In the genomic region with DNA sequence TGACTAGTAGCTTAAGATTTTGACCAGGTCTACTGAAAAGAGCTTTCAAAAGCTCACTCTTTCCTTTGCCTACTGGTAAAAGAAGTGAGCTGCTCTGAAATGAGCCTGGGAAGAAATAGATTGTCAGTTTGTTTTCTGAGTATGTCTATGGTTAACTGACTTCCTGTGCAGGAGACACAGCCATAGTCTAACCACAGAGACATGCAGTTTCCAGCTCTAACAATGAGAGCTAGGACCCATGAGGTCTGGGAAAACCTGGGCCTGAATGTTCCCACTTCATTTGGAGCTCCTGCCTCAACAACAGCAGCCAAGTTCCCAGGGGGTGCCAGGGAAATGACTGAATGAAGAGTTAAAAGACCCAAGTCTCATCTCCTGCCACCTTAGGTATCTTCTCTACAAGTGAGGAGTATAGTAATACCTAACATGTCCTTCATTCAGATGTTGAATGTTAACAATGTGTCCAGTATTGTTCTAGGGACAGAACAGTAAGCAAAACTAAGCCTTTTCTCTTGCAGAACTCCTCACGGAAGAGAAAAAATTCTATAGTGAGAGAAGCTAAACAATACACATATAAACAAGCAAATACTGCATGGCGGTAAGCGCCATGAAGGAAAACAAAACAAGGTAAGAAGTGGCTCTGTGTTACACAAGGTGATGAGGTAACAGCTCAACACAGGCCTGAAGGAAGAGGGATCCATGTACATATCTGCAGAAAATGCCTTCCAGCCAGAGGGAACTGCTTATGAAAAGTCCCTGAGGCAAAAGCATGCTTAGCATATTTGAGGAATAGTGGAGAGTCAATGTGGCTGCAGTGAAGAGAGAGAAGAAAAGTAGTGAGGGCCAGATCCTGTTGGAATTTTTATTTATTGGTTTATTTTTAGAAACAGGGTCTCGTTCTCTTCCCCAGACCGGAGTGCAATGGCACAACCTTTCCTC, we compare ENCODE assay signal across 13 cellular contexts. TPM values are rescaled to one million over a fixed set of nuclear protein-coding genes. Genes with fewer than 3 reads are reported as not detected.
DNase-seq lines count a peak whose midpoint lies in the region; ATAC-seq and TF ChIP-seq lines count a peak whose summit lies in the region.
"Had no signal": no experiment of that assay in that cellular context is flagged by ENCODE, and none has a peak within 500 bp of the region (broad histone marks: within the 10 kb centered on the region; RNA-seq: fewer than 3 reads in every experiment).

No MANE protein-coding gene starts in this region.

- H3K27me3 ChIP-seq in ACC112 (ENCODE audit: insufficient read depth, low read length) = no peaks in the 10 kb centered on the region
- H3K27me3 ChIP-seq: MG63, thyroid gland had no signal

- peak overlapping the region; percentile 28 for H2AFZ ChIP-seq in ACC112 (ENCODE audit: low read length, unreplicated experiment)

- H3K36me3 Mint-ChIP-seq in activated naive CD8-positive, alpha-beta T cell treated with anti-CD3 and anti-CD28 coated beads, Interleukin-2, amount 10 ng/mL, durations not matched to agents 7 days and 5 days = peaks cover 12% of the 10 kb centered on the region
- no peaks in the 10 kb centered on the region for H3K36me3 Mint-ChIP-seq in natural killer cell
- H3K36me3 Mint-ChIP-seq: CD8-positive, alpha-beta memory T cell; memory B cell had no signal

- H3K9me3 Mint-ChIP-seq in activated naive CD8-positive, alpha-beta T cell treated with anti-CD3 and anti-CD28 coated beads, Interleukin-2, amount 10 ng/mL, durations not matched to agents 7 days and 5 days = peaks cover 10% of the 10 kb centered on the region
- H3K9me3 Mint-ChIP-seq in natural killer cell = no peaks in the 10 kb centered on the region
- H3K9me3 Mint-ChIP-seq: CD8-positive, alpha-beta memory T cell had no signal

- no peak overlapping the region for H3K27ac ChIP-seq in ACC112 (ENCODE audit: low read depth, low read length)
- H3K27ac ChIP-seq: thyroid gland had no signal

- POLR2A ChIA-PET in activated naive CD8-positive, alpha-beta T cell treated with anti-CD3 and anti-CD28 coated beads, Interleukin-2, amount 10 ng/mL, durations not matched to agents 7 days and 5 days (lab: Charles Lee) = interaction anchor here (0.8 to 1.3 kb wide), 2 partner anchors 13 to 216 kb away, joined by 3 read pairs; no protein-coding TSS in a partner anchor

- peak; percentile 45 for DNase-seq in activated naive CD8-positive, alpha-beta T cell treated with anti-CD3 and anti-CD28 coated beads, Interleukin-2, amount 10 ng/mL, durations not matched to agents 7 days and 5 days
- DNase-seq in omental fat pad (ENCODE audit: low spot score) = no peak
- DNase-seq in HT-29 (ENCODE audit: low spot score) = no peak
- no peak for DNase-seq in natural killer cell
- no peak for DNase-seq in AG20443 (ENCODE audit: low spot score)
- DNase-seq: CD8-positive, alpha-beta memory T cell; MG63; SHP77; thyroid gland had no signal

- H3K4me1 ChIP-seq in ACC112 (ENCODE audit: control insufficient read depth, insufficient read depth, low read length, unreplicated experiment) = no peaks in the 10 kb centered on the region
- H3K4me1 ChIP-seq: thyroid gland had no signal

- no peak overlapping the region for H3K4me3 ChIP-seq in ACC112 (ENCODE audit: low read depth, low read length)
- H3K4me3 ChIP-seq: MG63, thyroid gland had no signal

- TF ChIP-seq CTCF in omental fat pad (IDR thresholded peaks at IDR 0.05) (no peak), natural killer cell (IDR thresholded peaks at IDR 0.05) (no peak)

- H3K27me3 Mint-ChIP-seq in activated naive CD8-positive, alpha-beta T cell treated with anti-CD3 and anti-CD28 coated beads, Interleukin-2, amount 10 ng/mL, durations not matched to agents 7 days and 5 days = peaks cover 1% of the 10 kb centered on the region
- peaks cover 4 to 11% of the 10 kb centered on the region in 2 donors for H3K27me3 Mint-ChIP-seq in natural killer cell (ENCODE audit: low read depth in 2 of 2)
- H3K27me3 Mint-ChIP-seq: memory B cell had no signal

- no peaks in the 10 kb centered on the region for H3K79me2 ChIP-seq in ACC112 (ENCODE audit: control insufficient read depth, insufficient read depth, low read length, unreplicated experiment)

- ATAC-seq in GM18858 (IDR thresholded peaks at IDR 0.05; ENCODE audit: unreplicated experiment) = peak; percentile 57
- peak; percentile 57 for ATAC-seq in HG03135 (IDR thresholded peaks at IDR 0.05; ENCODE audit: unreplicated experiment)
- ATAC-seq in activated naive CD8-positive, alpha-beta T cell treated with anti-CD3 and anti-CD28 coated beads, Interleukin-2, amount 10 ng/mL, durations not matched to agents 7 days and 5 days (ENCODE audit: low read depth) = peak; percentile 98
- ATAC-seq in omental fat pad (ENCODE audit: low FRiP score) = no peak
- no peak for ATAC-seq in natural killer cell

- intact Hi-C loops in natural killer cell (cut with micrococcal nuclease) = no loop called here

- H3K36me3 ChIP-seq in ACC112 (ENCODE audit: insufficient read depth, low read length) = no peaks in the 10 kb centered on the region
- H3K36me3 ChIP-seq: MG63, thyroid gland had no signal

- H3K27ac Mint-ChIP-seq in activated naive CD8-positive, alpha-beta T cell treated with anti-CD3 and anti-CD28 coated beads, Interleukin-2, amount 10 ng/mL, durations not matched to agents 7 days and 5 days = peak overlapping the region; percentile 90
- H3K27ac Mint-ChIP-seq in natural killer cell = no peak overlapping the region
- H3K27ac Mint-ChIP-seq: memory B cell had no signal

- H3K4me3 Mint-ChIP-seq in activated naive CD8-positive, alpha-beta T cell treated with anti-CD3 and anti-CD28 coated beads, Interleukin-2, amount 10 ng/mL, durations not matched to agents 7 days and 5 days = peak overlapping the region; percentile 69
- H3K4me3 Mint-ChIP-seq in natural killer cell = no peak overlapping the region
- H3K4me3 Mint-ChIP-seq: CD8-positive, alpha-beta memory T cell; memory B cell had no signal

- peaks cover 23% of the 10 kb centered on the region for H3K4me1 Mint-ChIP-seq in activated naive CD8-positive, alpha-beta T cell treated with anti-CD3 and anti-CD28 coated beads, Interleukin-2, amount 10 ng/mL, durations not matched to agents 7 days and 5 days
- H3K4me1 Mint-ChIP-seq in natural killer cell = no peaks in the 10 kb centered on the region
- H3K4me1 Mint-ChIP-seq: memory B cell had no signal

RNA-seq across cellular contexts. Expression of a gene that starts 26.4 kb away (rescaled TPM):
- not detected for total RNA-seq in activated naive CD8-positive, alpha-beta T cell treated with anti-CD3 and anti-CD28 coated beads, Interleukin-2, amount 10 ng/mL, durations not matched to agents 7 days and 5 days
- total RNA-seq in omental fat pad (1 to 10 TPM in 1 of 4 donors, not detected in 3; 3.8 TPM), natural killer cell (not detected)
- 0.08 TPM in 1 of 2 replicates, not detected in the other for total RNA-seq in HT-29 (2014; rRNA removed; shearing (Covaris generic))
- total RNA-seq: CD8-positive, alpha-beta memory T cell had no signal

Comparison
In these comparisons a context has a peak if more than half of its experiments do, and no peak if none do; other contexts are left out.
1. ATAC-seq: peak in GM18858 (single experiment), HG03135 (single experiment) and activated naive CD8-positive, alpha-beta T cell treated with anti-CD3 and anti-CD28 coated beads, Interleukin-2, amount 10 ng/mL, durations not matched to agents 7 days and 5 days (single experiment); none in omental fat pad (single experiment) and natural killer cell (0 of 3).